Comparison of ENCODE assay signal across 32 cellular contexts in the genomic region with DNA sequence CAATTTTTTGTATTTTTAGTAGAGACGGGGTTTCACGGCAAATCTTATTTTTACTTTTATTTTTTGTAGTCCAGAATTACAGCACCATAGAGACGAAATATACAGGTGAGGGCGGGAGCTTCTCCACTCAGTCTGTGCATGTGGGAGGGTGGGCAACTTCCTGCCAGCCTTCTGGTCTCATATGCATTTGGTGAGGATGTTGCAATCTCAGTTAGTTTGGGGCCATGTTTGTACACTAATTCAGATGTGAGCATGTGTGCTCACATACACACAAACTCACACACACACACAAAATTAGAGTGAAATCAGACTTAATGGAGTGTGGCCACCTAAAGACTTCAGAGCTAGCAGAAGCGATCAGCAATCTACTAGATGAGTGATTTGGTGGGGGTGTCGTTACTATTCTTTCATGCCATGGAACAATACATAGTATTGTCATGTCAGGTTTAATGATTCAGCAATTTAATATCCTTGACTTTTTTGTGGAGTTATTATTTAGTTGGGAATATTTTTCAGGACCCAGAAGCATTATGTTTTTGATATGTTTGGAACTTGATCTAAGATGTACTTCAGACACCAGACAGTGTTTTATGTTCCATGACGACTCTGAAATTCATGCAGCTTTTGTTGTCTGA.
"Had no signal": no experiment of that assay in that cellular context is flagged by ENCODE, and none has a peak within 500 bp of the region (broad histone marks: within the 10 kb centered on the region; RNA-seq: fewer than 3 reads in every experiment).

No MANE protein-coding gene starts in this region.

- H3K4me3 ChIP-seq: adrenal gland, ascending aorta had no signal

- H3K27me3 ChIP-seq: adrenal gland, ascending aorta, brain microvascular endothelial cell had no signal

- H3K9me3 ChIP-seq: adrenal gland, ascending aorta had no signal

- H3K36me3 Mint-ChIP-seq: activated CD4-positive, alpha-beta memory T cell treated with anti-CD3 and anti-CD28 coated beads for 36 hours; activated CD8-positive, alpha-beta memory T cell treated with anti-CD3 and anti-CD28 coated beads, Interleukin-2, amount 10 ng/mL, durations not matched to agents 7 days and 5 days; activated naive CD4-positive, alpha-beta T cell treated with anti-CD3 and anti-CD28 coated beads, Interleukin-2, amount 50 U/mL, for 24 hours; activated naive CD8-positive, alpha-beta T cell treated with anti-CD3 and anti-CD28 coated beads for 36 hours had no signal

- H3K27ac ChIP-seq: adrenal gland, ascending aorta, brain microvascular endothelial cell, epithelial cell of prostate had no signal

- DNase-seq: activated CD4-positive, alpha-beta memory T cell treated with anti-CD3 and anti-CD28 coated beads for 36 hours; activated CD4-positive, alpha-beta T cell treated with anti-CD3 and anti-CD28 coated beads for 36 hours; activated CD4-positive, alpha-beta T cell treated with anti-CD3 and anti-CD28 coated beads, Interleukin-2, amount 10 ng/mL, durations not matched to agents 24 days and 14 days; activated CD4-positive, CD25-positive, alpha-beta regulatory T cell; activated CD4-positive, CD25-positive, alpha-beta regulatory T cell treated with anti-CD3 and anti-CD28 coated beads, Interleukin-2, amount 50 U/mL, for 72 hours; activated CD8-positive, alpha-beta memory T cell treated with anti-CD3 and anti-CD28 coated beads, Interleukin-2, amount 10 ng/mL, durations not matched to agents 7 days and 5 days; activated CD8-positive, alpha-beta memory T cell treated with anti-CD3 and anti-CD28 coated beads, Interleukin-2, amount 50 U/mL, for 4 hours; activated CD8-positive, alpha-beta T cell treated with anti-CD3 and anti-CD28 coated beads, Interleukin-2, amount 10 ng/mL, durations not matched to agents 7 days and 5 days; activated effector memory CD4-positive, alpha-beta T cell treated with anti-CD3 and anti-CD28 coated beads, Interleukin-2, amount 50 U/mL, for 16 hours; activated naive CD4-positive, alpha-beta T cell treated with anti-CD3 and anti-CD28 coated beads for 36 hours; activated naive CD8-positive, alpha-beta T cell treated with anti-CD3 and anti-CD28 coated beads for 36 hours; activated naive CD8-positive, alpha-beta T cell treated with anti-CD3 and anti-CD28 coated beads, Interleukin-2, amount 50 U/mL, for 24 hours; activated T-cell treated with anti-CD3 and anti-CD28 coated beads, Interleukin-2, amount 50 U/mL, for 1 hour; activated T-cell treated with anti-CD3 and anti-CD28 coated beads, Interleukin-2, amount 50 U/mL, for 48 hours; adrenal gland; brain microvascular endothelial cell; caudate nucleus; cortex of kidney; dermis blood vessel endothelial cell; effector CD4-positive, alpha-beta T cell; effector memory CD8-positive, alpha-beta T cell; foreskin fibroblast; head of caudate nucleus; T-helper 2 cell had no signal

- H3K27ac Mint-ChIP-seq: activated CD4-positive, alpha-beta memory T cell treated with anti-CD3 and anti-CD28 coated beads for 36 hours; activated CD4-positive, alpha-beta T cell treated with anti-CD3 and anti-CD28 coated beads for 36 hours; activated CD4-positive, alpha-beta T cell treated with anti-CD3 and anti-CD28 coated beads, Interleukin-2, amount 10 ng/mL, durations not matched to agents 24 days and 14 days; activated CD8-positive, alpha-beta memory T cell treated with anti-CD3 and anti-CD28 coated beads, Interleukin-2, amount 10 ng/mL, durations not matched to agents 7 days and 5 days; activated CD8-positive, alpha-beta T cell treated with anti-CD3 and anti-CD28 coated beads, Interleukin-2, amount 10 ng/mL, durations not matched to agents 7 days and 5 days; activated naive CD4-positive, alpha-beta T cell treated with anti-CD3 and anti-CD28 coated beads for 36 hours; activated naive CD4-positive, alpha-beta T cell treated with anti-CD3 and anti-CD28 coated beads, Interleukin-2, amount 50 U/mL, for 24 hours; activated naive CD8-positive, alpha-beta T cell treated with anti-CD3 and anti-CD28 coated beads for 36 hours; activated naive CD8-positive, alpha-beta T cell treated with anti-CD3 and anti-CD28 coated beads, Interleukin-2, amount 50 U/mL, for 24 hours; activated T-helper 1 cell treated with anti-CD3 and anti-CD28 coated beads, Interleukin-12 subunit alpha, Interleukin-12 subunit beta, Interleukin-2, Interleukin-4 antibody, amounts not matched to agents 30 ng/mL and 10 ng/mL and 1 ng/mL, durations not matched to agents 14 hours and 24 hours and 36 hours; activated T-helper 2 cell treated with anti-CD3 and anti-CD28 coated beads, Interferon-gamma antibody, Interleukin-2, Interleukin-4, amounts not matched to agents 10 μg/mL and 5 μg/mL and 100 μg/mL, durations not matched to agents 14 hours and 24 hours and 36 hours; effector memory CD8-positive, alpha-beta T cell had no signal

- H3K4me1 Mint-ChIP-seq: activated CD4-positive, alpha-beta T cell treated with anti-CD3 and anti-CD28 coated beads for 36 hours; activated CD4-positive, alpha-beta T cell treated with anti-CD3 and anti-CD28 coated beads, Interleukin-2, amount 10 ng/mL, durations not matched to agents 24 days and 14 days; activated CD8-positive, alpha-beta memory T cell treated with anti-CD3 and anti-CD28 coated beads, Interleukin-2, amount 10 ng/mL, durations not matched to agents 7 days and 5 days; activated naive CD4-positive, alpha-beta T cell treated with anti-CD3 and anti-CD28 coated beads, Interleukin-2, amount 50 U/mL, for 24 hours; activated naive CD8-positive, alpha-beta T cell treated with anti-CD3 and anti-CD28 coated beads for 36 hours; activated naive CD8-positive, alpha-beta T cell treated with anti-CD3 and anti-CD28 coated beads, Interleukin-2, amount 50 U/mL, for 24 hours had no signal

- H3K4me3 Mint-ChIP-seq: activated CD4-positive, alpha-beta memory T cell treated with anti-CD3 and anti-CD28 coated beads for 36 hours; activated CD4-positive, alpha-beta T cell treated with anti-CD3 and anti-CD28 coated beads for 36 hours; activated CD4-positive, alpha-beta T cell treated with anti-CD3 and anti-CD28 coated beads, Interleukin-2, amount 10 ng/mL, durations not matched to agents 24 days and 14 days; activated CD8-positive, alpha-beta memory T cell treated with anti-CD3 and anti-CD28 coated beads, Interleukin-2, amount 10 ng/mL, durations not matched to agents 7 days and 5 days; activated CD8-positive, alpha-beta T cell treated with anti-CD3 and anti-CD28 coated beads, Interleukin-2, amount 10 ng/mL, durations not matched to agents 7 days and 5 days; activated naive CD4-positive, alpha-beta T cell treated with anti-CD3 and anti-CD28 coated beads for 36 hours; activated naive CD4-positive, alpha-beta T cell treated with anti-CD3 and anti-CD28 coated beads, Interleukin-2, amount 50 U/mL, for 24 hours; activated naive CD8-positive, alpha-beta T cell treated with anti-CD3 and anti-CD28 coated beads for 36 hours; activated naive CD8-positive, alpha-beta T cell treated with anti-CD3 and anti-CD28 coated beads, Interleukin-2, amount 50 U/mL, for 24 hours; activated T-helper 1 cell treated with anti-CD3 and anti-CD28 coated beads, Interleukin-12 subunit alpha, Interleukin-12 subunit beta, Interleukin-2, Interleukin-4 antibody, amounts not matched to agents 30 ng/mL and 10 ng/mL and 1 ng/mL, durations not matched to agents 14 hours and 24 hours and 36 hours; effector memory CD8-positive, alpha-beta T cell had no signal

- FAIRE-seq: bronchial epithelial cell, colon, frontal cortex had no signal

- H3K4me1 ChIP-seq: adrenal gland, ascending aorta had no signal

- H3K27me3 Mint-ChIP-seq: activated CD4-positive, alpha-beta memory T cell treated with anti-CD3 and anti-CD28 coated beads for 36 hours; activated CD4-positive, alpha-beta T cell treated with anti-CD3 and anti-CD28 coated beads for 36 hours; activated CD4-positive, alpha-beta T cell treated with anti-CD3 and anti-CD28 coated beads, Interleukin-2, amount 10 ng/mL, durations not matched to agents 24 days and 14 days; activated CD8-positive, alpha-beta memory T cell treated with anti-CD3 and anti-CD28 coated beads, Interleukin-2, amount 10 ng/mL, durations not matched to agents 7 days and 5 days; activated naive CD4-positive, alpha-beta T cell treated with anti-CD3 and anti-CD28 coated beads, Interleukin-2, amount 50 U/mL, for 24 hours; activated naive CD8-positive, alpha-beta T cell treated with anti-CD3 and anti-CD28 coated beads for 36 hours; activated naive CD8-positive, alpha-beta T cell treated with anti-CD3 and anti-CD28 coated beads, Interleukin-2, amount 50 U/mL, for 24 hours; effector memory CD8-positive, alpha-beta T cell had no signal

- H3K36me3 ChIP-seq: adrenal gland, ascending aorta, brain microvascular endothelial cell had no signal

- H3K9me3 Mint-ChIP-seq: activated CD4-positive, alpha-beta memory T cell treated with anti-CD3 and anti-CD28 coated beads for 36 hours; activated CD4-positive, alpha-beta T cell treated with anti-CD3 and anti-CD28 coated beads, Interleukin-2, amount 10 ng/mL, durations not matched to agents 24 days and 14 days; activated naive CD4-positive, alpha-beta T cell treated with anti-CD3 and anti-CD28 coated beads for 36 hours; activated naive CD8-positive, alpha-beta T cell treated with anti-CD3 and anti-CD28 coated beads, Interleukin-2, amount 50 U/mL, for 24 hours had no signal
